18 cellular contexts compared by ENCODE assay signal in the genomic region with DNA sequence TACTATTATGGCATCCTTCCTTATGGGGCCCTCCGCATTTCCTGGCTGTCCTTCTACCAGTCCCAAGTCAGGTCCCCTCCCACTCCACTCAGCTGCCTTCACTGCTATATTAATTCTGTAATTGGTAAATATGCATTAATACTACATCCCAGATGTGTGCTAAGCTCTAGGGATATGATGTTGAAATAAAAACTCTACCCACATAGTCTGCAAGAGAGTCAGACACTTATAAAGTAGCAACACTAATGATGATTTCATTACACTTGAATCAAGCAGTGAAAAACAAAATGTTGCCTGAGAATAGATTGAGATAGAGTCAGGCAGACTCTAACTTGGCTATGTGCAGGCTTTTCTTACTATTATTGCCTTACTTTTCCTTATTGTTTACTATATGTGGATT.
DNase-seq lines count a peak whose midpoint lies in the region; ATAC-seq and TF ChIP-seq lines count a peak whose summit lies in the region.
"Had no signal": no experiment of that assay in that cellular context is flagged by ENCODE, and none has a peak within 500 bp of the region (broad histone marks: within the 10 kb centered on the region; RNA-seq: fewer than 3 reads in every experiment).

No MANE protein-coding gene starts in this region.

- no peak for TF ChIP-seq CTCF in SK-N-SH (IDR thresholded peaks at IDR 0.05)

- TF ChIP-seq EP300 in SK-N-SH (IDR thresholded peaks at IDR 0.05; ENCODE audit: borderline replicate concordance in 1 of 2, low read depth in 1 of 2, low read length in 1 of 2): no peak

- H3K9me2 ChIP-seq in SK-N-SH: no peaks in the 10 kb centered on the region

- no peaks in the 10 kb centered on the region; the same call in 1 of the 2 replicates for H3K9me3 ChIP-seq in SK-N-SH

- no peaks in the 10 kb centered on the region for H3K79me2 ChIP-seq in SK-N-SH (ENCODE audit: insufficient read depth)

- CTCF ChIA-PET in SK-N-SH (lab: Yijun Ruan, JAX): no interaction called here

- no peaks in the 10 kb centered on the region for H3K27me3 ChIP-seq in SK-N-SH (ENCODE audit: insufficient read depth)
- H3K27me3 ChIP-seq: BLaER1 treated with 17β-estradiol and CSF1 and Interleukin-3, amounts not matched to agents 10 nM and 100 nM had no signal

- H3K9ac ChIP-seq in SK-N-SH: no peak overlapping the region
- H3K9ac ChIP-seq: BLaER1 treated with 17β-estradiol and CSF1 and Interleukin-3, amounts not matched to agents 10 nM and 100 nM had no signal

- H2AFZ ChIP-seq in SK-N-SH (ENCODE audit: low read depth): no peak overlapping the region
- H2AFZ ChIP-seq: GM23338 had no signal

- H3F3A ChIP-seq in SK-N-SH (replicated peaks; ENCODE audit: insufficient read depth): peaks cover 7% of the 10 kb centered on the region

- H3K4me1 ChIP-seq in SK-N-SH (ENCODE audit: control insufficient read depth in 1 of 2, insufficient read depth in 2 of 2, low read depth in 1 of 2, low read length in 1 of 2): peaks cover 0 to 3% of the 10 kb centered on the region in 2 experiments; a peak in 2 of 4 replicates
- H3K4me1 ChIP-seq: BLaER1 treated with 17β-estradiol and CSF1 and Interleukin-3, amounts not matched to agents 10 nM and 100 nM had no signal

- H3K27ac ChIP-seq in SK-N-SH (ENCODE audit: low read depth in 2 of 2, low read length in 1 of 2): no peak overlapping the region
- H3K27ac ChIP-seq: BLaER1 treated with 17β-estradiol and CSF1 and Interleukin-3, amounts not matched to agents 10 nM and 100 nM; HL-60 had no signal

- ATAC-seq in HG02973 (IDR thresholded peaks at IDR 0.05; ENCODE audit: unreplicated experiment): no peak
- ATAC-seq: CD8-positive, alpha-beta T cell; GM23338; K562 had no signal

- H3K4me2 ChIP-seq in SK-N-SH: no peak overlapping the region
- H3K4me2 ChIP-seq: BLaER1 treated with 17β-estradiol and CSF1 and Interleukin-3, amounts not matched to agents 10 nM and 100 nM; GM23338 had no signal

- no peak for TF ChIP-seq RAD21 in SK-N-SH (IDR thresholded peaks at IDR 0.05; ENCODE audit: low read length)

- H4K20me1 ChIP-seq in SK-N-SH (ENCODE audit: insufficient read depth): no peaks in the 10 kb centered on the region
- H4K20me1 ChIP-seq: BLaER1 treated with 17β-estradiol and CSF1 and Interleukin-3, amounts not matched to agents 10 nM and 100 nM had no signal

- WGBS in SK-N-SH (ENCODE audit: low lambda C conversion rate): 93% methylated on average over 1 of the region's 1 CpG

- DNase-seq in AG20443 (ENCODE audit: low spot score) (peak; percentile 37), GM04503 (ENCODE audit: low read depth) (peak; percentile 16), amniotic epithelial cell (ENCODE audit: low read depth) (peak; percentile 4), fibroblast of peridontal ligament (ENCODE audit: extremely low read depth) (peak; percentile 59), cerebellar nuclear complex (lab: John Stamatoyannopoulos, UW) (no peak), pons (ENCODE audit: low spot score) (no peak), SK-N-SH (no peak)
- DNase-seq: Calu3; CD8-positive, alpha-beta T cell; DMS79 treated with DMSO at 0.1 percent for 48 hours; GF-D8; HCEC 1CT; IMR-90 had no signal

- POLR2A ChIA-PET in SK-N-SH (lab: Yijun Ruan, JAX): no interaction called here

- no peak overlapping the region for H3K4me3 ChIP-seq in SK-N-SH (ENCODE audit: low read depth in 2 of 2, low read length in 1 of 2)
- H3K4me3 ChIP-seq: BLaER1 treated with 17β-estradiol and CSF1 and Interleukin-3, amounts not matched to agents 10 nM and 100 nM; GM23338; K562 had no signal

- H3K36me3 ChIP-seq in SK-N-SH (replicated peaks in 1 of 2; ENCODE audit: control insufficient read depth in 1 of 2, insufficient read depth in 2 of 2, low read length in 1 of 2): no peaks in the 10 kb centered on the region
- H3K36me3 ChIP-seq: BLaER1 treated with 17β-estradiol and CSF1 and Interleukin-3, amounts not matched to agents 10 nM and 100 nM had no signal

TF ChIP-seq in SK-N-SH, 30 proteins besides CTCF, POLR2A, EP300 and RAD21:
- TF ChIP-seq CHD2 (IDR thresholded peaks at IDR 0.05; ENCODE audit: low read length, partially characterized antibody) (no peak), NFIC (IDR thresholded peaks at IDR 0.05; ENCODE audit: borderline replicate concordance) (no peak), JUND (IDR thresholded peaks at IDR 0.05) (no peak), TAF1 (IDR thresholded peaks at IDR 0.05; ENCODE audit: borderline replicate concordance, low read depth, low read length) (no peak), GATA2 (CRISPR knock-in tag; IDR thresholded peaks at IDR 0.05) (no peak), RFX5 (IDR thresholded peaks at IDR 0.05; ENCODE audit: low read length) (no peak), NRF1 (IDR thresholded peaks at IDR 0.05; ENCODE audit: low read depth, low read length) (no peak), RXRA (IDR thresholded peaks at IDR 0.05; ENCODE audit: borderline replicate concordance, low read depth) (no peak), RCOR1 (IDR thresholded peaks at IDR 0.05; ENCODE audit: low read length) (no peak), SIN3A (IDR thresholded peaks at IDR 0.05; ENCODE audit: borderline replicate concordance, low read depth, low read length) (no peak), POLR2AphosphoS5 (IDR thresholded peaks at IDR 0.05; ENCODE audit: low read depth, low read length) (no peak), MEF2A (IDR thresholded peaks at IDR 0.05; ENCODE audit: borderline replicate concordance, low read depth) (no peak), FOXM1 (IDR thresholded peaks at IDR 0.05; ENCODE audit: low read depth) (no peak), GABPA (IDR thresholded peaks at IDR 0.05; ENCODE audit: low read depth) (no peak), FOSL2 (IDR thresholded peaks at IDR 0.05; ENCODE audit: borderline replicate concordance, low read depth) (no peak)
- TF ChIP-seq, protein P1, sequence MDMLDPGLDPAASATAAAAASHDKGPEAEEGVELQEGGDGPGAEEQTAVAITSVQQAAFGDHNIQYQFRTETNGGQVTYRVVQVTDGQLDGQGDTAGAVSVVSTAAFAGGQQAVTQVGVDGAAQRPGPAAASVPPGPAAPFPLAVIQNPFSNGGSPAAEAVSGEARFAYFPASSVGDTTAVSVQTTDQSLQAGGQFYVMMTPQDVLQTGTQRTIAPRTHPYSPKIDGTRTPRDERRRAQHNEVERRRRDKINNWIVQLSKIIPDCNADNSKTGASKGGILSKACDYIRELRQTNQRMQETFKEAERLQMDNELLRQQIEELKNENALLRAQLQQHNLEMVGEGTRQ (IDR thresholded peaks at IDR 0.05; ENCODE audit: borderline replicate concordance, low read depth, low read length): no peak
- TF ChIP-seq, protein P2, sequence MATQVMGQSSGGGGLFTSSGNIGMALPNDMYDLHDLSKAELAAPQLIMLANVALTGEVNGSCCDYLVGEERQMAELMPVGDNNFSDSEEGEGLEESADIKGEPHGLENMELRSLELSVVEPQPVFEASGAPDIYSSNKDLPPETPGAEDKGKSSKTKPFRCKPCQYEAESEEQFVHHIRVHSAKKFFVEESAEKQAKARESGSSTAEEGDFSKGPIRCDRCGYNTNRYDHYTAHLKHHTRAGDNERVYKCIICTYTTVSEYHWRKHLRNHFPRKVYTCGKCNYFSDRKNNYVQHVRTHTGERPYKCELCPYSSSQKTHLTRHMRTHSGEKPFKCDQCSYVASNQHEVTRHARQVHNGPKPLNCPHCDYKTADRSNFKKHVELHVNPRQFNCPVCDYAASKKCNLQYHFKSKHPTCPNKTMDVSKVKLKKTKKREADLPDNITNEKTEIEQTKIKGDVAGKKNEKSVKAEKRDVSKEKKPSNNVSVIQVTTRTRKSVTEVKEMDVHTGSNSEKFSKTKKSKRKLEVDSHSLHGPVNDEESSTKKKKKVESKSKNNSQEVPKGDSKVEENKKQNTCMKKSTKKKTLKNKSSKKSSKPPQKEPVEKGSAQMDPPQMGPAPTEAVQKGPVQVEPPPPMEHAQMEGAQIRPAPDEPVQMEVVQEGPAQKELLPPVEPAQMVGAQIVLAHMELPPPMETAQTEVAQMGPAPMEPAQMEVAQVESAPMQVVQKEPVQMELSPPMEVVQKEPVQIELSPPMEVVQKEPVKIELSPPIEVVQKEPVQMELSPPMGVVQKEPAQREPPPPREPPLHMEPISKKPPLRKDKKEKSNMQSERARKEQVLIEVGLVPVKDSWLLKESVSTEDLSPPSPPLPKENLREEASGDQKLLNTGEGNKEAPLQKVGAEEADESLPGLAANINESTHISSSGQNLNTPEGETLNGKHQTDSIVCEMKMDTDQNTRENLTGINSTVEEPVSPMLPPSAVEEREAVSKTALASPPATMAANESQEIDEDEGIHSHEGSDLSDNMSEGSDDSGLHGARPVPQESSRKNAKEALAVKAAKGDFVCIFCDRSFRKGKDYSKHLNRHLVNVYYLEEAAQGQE (IDR thresholded peaks at IDR 0.05; ENCODE audit: low read depth, low read length): no peak
- TF ChIP-seq, protein P3, sequence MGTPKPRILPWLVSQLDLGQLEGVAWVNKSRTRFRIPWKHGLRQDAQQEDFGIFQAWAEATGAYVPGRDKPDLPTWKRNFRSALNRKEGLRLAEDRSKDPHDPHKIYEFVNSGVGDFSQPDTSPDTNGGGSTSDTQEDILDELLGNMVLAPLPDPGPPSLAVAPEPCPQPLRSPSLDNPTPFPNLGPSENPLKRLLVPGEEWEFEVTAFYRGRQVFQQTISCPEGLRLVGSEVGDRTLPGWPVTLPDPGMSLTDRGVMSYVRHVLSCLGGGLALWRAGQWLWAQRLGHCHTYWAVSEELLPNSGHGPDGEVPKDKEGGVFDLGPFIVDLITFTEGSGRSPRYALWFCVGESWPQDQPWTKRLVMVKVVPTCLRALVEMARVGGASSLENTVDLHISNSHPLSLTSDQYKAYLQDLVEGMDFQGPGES (IDR thresholded peaks at IDR 0.05; ENCODE audit: low read depth, low read length): no peak

Comparison
In these comparisons a context has a peak if more than half of its experiments do, and no peak if none do; other contexts are left out.
1. DNase-seq: peak in AG20443 (single experiment), GM04503 (single experiment), amniotic epithelial cell (single experiment) and fibroblast of peridontal ligament (single experiment); none in cerebellar nuclear complex (0 of 2), pons (single experiment) and SK-N-SH (single experiment).